19 cellular contexts compared by ENCODE assay signal in genomic region chr22:46338636-46339035, GRCh38. TPM values are rescaled to one million over a fixed set of nuclear protein-coding genes. Genes with fewer than 3 reads are reported as not detected.
A peak's percentile ranks its signal among the peaks of the same experiment; 100 is the strongest.
DNase-seq lines count a peak whose midpoint lies in the region; ATAC-seq, FAIRE-seq and TF ChIP-seq lines count a peak whose summit lies in the region.
"Had no signal": no experiment of that assay in that cellular context is flagged by ENCODE, and none has a peak within 500 bp of the region (broad histone marks: within the 10 kb centered on the region; RNA-seq: fewer than 3 reads in every experiment).

No MANE protein-coding gene starts in this region.

- H3K27me3 ChIP-seq in left ventricle myocardium inferior (ENCODE audit: low read depth) (no peaks in the 10 kb centered on the region), heart right ventricle (no peaks in the 10 kb centered on the region), Loucy (ENCODE audit: insufficient read depth, low read length, poor library complexity, severe bottlenecking) (peaks cover 4% of the 10 kb centered on the region), GM12878 (replicated peaks in 1 of 2; ENCODE audit: control insufficient read depth in 2 of 2, insufficient read depth in 2 of 2, low read length in 1 of 2) (no peaks in the 10 kb centered on the region)
- H3K27me3 ChIP-seq: MG63 had no signal

- no peaks in the 10 kb centered on the region for H3K27me3 Mint-ChIP-seq in neural crest cell (ENCODE audit: low read depth)

- H3K4me3 ChIP-seq in left ventricle myocardium inferior (no peak overlapping the region), heart right ventricle (no peak overlapping the region), Loucy (ENCODE audit: low read length, poor library complexity, severe bottlenecking) (no peak overlapping the region), GM12878 (no peak overlapping the region)
- H3K4me3 ChIP-seq: MG63 had no signal

- H3K4me1 ChIP-seq in left ventricle myocardium inferior (peaks cover 55% of the 10 kb centered on the region), heart right ventricle (peaks cover 6 to 36% (median 20%) of the 10 kb centered on the region in 9 donors), Loucy (ENCODE audit: insufficient read depth, low read length, poor library complexity, severe bottlenecking) (peaks cover 25% of the 10 kb centered on the region), GM12878 (ENCODE audit: control insufficient read depth, insufficient read depth, low read length) (peaks cover 7% of the 10 kb centered on the region; the same call in 1 of the 2 replicates)

- peak overlapping the region; percentile 97 for H3K4me2 ChIP-seq in Loucy (ENCODE audit: low read depth, low read length, poor library complexity, severe bottlenecking)
- no peak overlapping the region for H3K4me2 ChIP-seq in GM12878 (ENCODE audit: control insufficient read depth, insufficient read depth)

- peaks cover 18% of the 10 kb centered on the region for H3K4me1 Mint-ChIP-seq in neural crest cell

- H3K27ac Mint-ChIP-seq in neural crest cell (ENCODE audit: unreplicated experiment), result no peak overlapping the region

- H3K4me3 Mint-ChIP-seq in neural crest cell, result peak overlapping the region; percentile 17

- 88 to 91% methylated on average over 8 of the region's 8 CpGs for WGBS in heart right ventricle, 2 donors
- WGBS in GM12878 (ENCODE audit: insufficient coverage, insufficient replicate concordance, low lambda C conversion rate, missing lambda C conversion rate), result 99% methylated on average over 8 of the region's 8 CpGs

- BruUV-seq in GM12878 (replicated peaks; lab: Mats Ljungman, UMichigan), result TSS peak; percentile 40

- intact Hi-C loops in left ventricle myocardium inferior (cut with micrococcal nuclease) (no loop called here), heart right ventricle (cut with DNase I) (no loop called here), GM12878 (cut with micrococcal nuclease; ENCODE audit: unreplicated experiment) (no loop called here)

- no peaks in the 10 kb centered on the region for H3K9me3 Mint-ChIP-seq in neural crest cell
- H3K9me3 Mint-ChIP-seq: CD8-positive, alpha-beta T cell had no signal

- RAD21 ChIA-PET in GM12878 (lab: Charles Lee; ENCODE audit: unreplicated experiment), result no interaction called here

- peaks cover 58% of the 10 kb centered on the region for H3K36me3 ChIP-seq in left ventricle myocardium inferior
- peaks cover 0 to 64% (median 18%) of the 10 kb centered on the region in 9 donors for H3K36me3 ChIP-seq in heart right ventricle
- H3K36me3 ChIP-seq in Loucy (ENCODE audit: insufficient read depth, low read length), result peaks cover 45% of the 10 kb centered on the region; the same call in 1 of the 2 replicates
- peaks cover 8 to 35% of the 10 kb centered on the region in 2 experiments for H3K36me3 ChIP-seq in GM12878 (ENCODE audit: control insufficient read depth in 2 of 2, insufficient read depth in 2 of 2, low read length in 1 of 2)

- POLR2A ChIA-PET in GM12878 (lab: Charles Lee), result no interaction called here

- TF ChIP-seq RAD21 in GM12878 (IDR thresholded peaks at IDR 0.05; ENCODE audit: insufficient read depth, low read depth, low read length), result no peak

- H3K9me3 ChIP-seq in left ventricle myocardium inferior (replicated peaks), result no peaks in the 10 kb centered on the region
- H3K9me3 ChIP-seq in heart right ventricle, result no peaks in the 10 kb centered on the region
- H3K9me3 ChIP-seq in Loucy (ENCODE audit: insufficient read depth, low read depth, low read length), result no peaks in the 10 kb centered on the region
- H3K9me3 ChIP-seq in GM12878 (replicated peaks; ENCODE audit: control insufficient read depth, insufficient read depth, low read length), result no peaks in the 10 kb centered on the region
- H3K9me3 ChIP-seq: MG63 had no signal

- CTCF ChIA-PET in GM12878 (lab: Yijun Ruan, JAX), result no interaction called here

- H4K20me1 ChIP-seq in Loucy (ENCODE audit: insufficient read depth, low read length, poor library complexity, severe bottlenecking) (peaks cover 18% of the 10 kb centered on the region), GM12878 (ENCODE audit: control insufficient read depth, insufficient read depth) (no peaks in the 10 kb centered on the region)

- in situ Hi-C loops in GM12878 (cut with MboI), result no loop called here

- no peak for FAIRE-seq in GM12878 (lab: Jason Lieb, UNC)

- H3K27ac ChIP-seq in left ventricle myocardium inferior (replicated peaks) (no peak overlapping the region), heart right ventricle (no peak overlapping the region), GM12878 (ENCODE audit: control insufficient read depth, insufficient read depth) (no peak overlapping the region)

- H3K9ac ChIP-seq in Loucy (ENCODE audit: low read depth, low read length, poor library complexity, severe bottlenecking), result no peak overlapping the region
- H3K9ac ChIP-seq in GM12878 (ENCODE audit: control insufficient read depth, insufficient read depth, low read length), result no peak overlapping the region

- no peak for TF ChIP-seq CTCF in left ventricle myocardium inferior (IDR thresholded peaks at IDR 0.05; ENCODE audit: borderline replicate concordance)
- TF ChIP-seq CTCF in heart right ventricle (IDR thresholded peaks at IDR 0.05), result no peak
- TF ChIP-seq CTCF in Loucy (conservative IDR thresholded peaks at IDR 0.05; ENCODE audit: low read length), result no peak
- no peak for TF ChIP-seq CTCF in GM12878 (IDR thresholded peaks at IDR 0.05 in 2 of 3, conservative IDR thresholded peaks at IDR 0.05 in 1 of 3; ENCODE audit: control insufficient read depth in 2 of 3, extremely low read depth in 1 of 3, insufficient read depth in 1 of 3, low read depth in 3 of 3, low read length in 3 of 3)
- no peak for TF ChIP-seq CTCF in neural crest cell (conservative IDR thresholded peaks at IDR 0.05)

- no peaks in the 10 kb centered on the region for H3K9me2 ChIP-seq in Loucy (replicated peaks; ENCODE audit: low read depth, low read length)

- ATAC-seq in heart right ventricle (no peak), GM12878 (no peak), GM21360 (IDR thresholded peaks at IDR 0.05; ENCODE audit: unreplicated experiment) (no peak)
- ATAC-seq: CD8-positive, alpha-beta T cell had no signal

- SMC1A ChIA-PET in GM12878 (lab: Charles Lee; ENCODE audit: uncharacterized antibody, unreplicated experiment), result interaction anchor here (1.0 kb wide), 1 partner anchor 11 kb away, joined by 3 read pairs; no protein-coding TSS in a partner anchor

- H3K36me3 Mint-ChIP-seq in neural crest cell (ENCODE audit: low read depth), result peaks cover 11% of the 10 kb centered on the region

- H3F3A ChIP-seq in Loucy (ENCODE audit: low read depth), result peaks cover 4% of the 10 kb centered on the region

- no peak for TF ChIP-seq POLR2A in GM12878 (IDR thresholded peaks at IDR 0.05; ENCODE audit: low read depth, low read length)

- H3K79me2 ChIP-seq in Loucy (ENCODE audit: insufficient read depth, low read length) (peaks cover 63% of the 10 kb centered on the region), GM12878 (ENCODE audit: control insufficient read depth, insufficient read depth, low read length) (peaks cover 31% of the 10 kb centered on the region)

- TF ChIP-seq EP300 in GM12878 (IDR thresholded peaks at IDR 0.05; ENCODE audit: borderline replicate concordance in 1 of 2, control insufficient read depth in 1 of 2, low read depth in 2 of 2, low read length in 2 of 2), result no peak

- DNase-seq in left ventricle myocardium inferior (peak; percentile 1), heart right ventricle (no peak), GM12878 (ENCODE audit: low read depth, low spot score) (no peak), neural crest cell (ENCODE audit: low read depth, low spot score) (no peak), NCI-H1436 (lab: John Stamatoyannopoulos, UW) (no peak), SKM-1 (lab: John Stamatoyannopoulos, UW; ENCODE audit: unreplicated experiment) (no peak)
- DNase-seq: AML-193; CD8-positive, alpha-beta T cell; DND-41; GF-D8; GOT3; KG1; MG63; NCI-H1092 treated with DMSO at 0.1 percent for 48 hours; NCI-H187 treated with DMSO at 0.1 percent for 48 hours; NCI-H2171 treated with DMSO at 0.1 percent for 48 hours; NCI-H510A had no signal

- H2AFZ ChIP-seq in Loucy (ENCODE audit: low read length), result no peak overlapping the region
- no peak overlapping the region for H2AFZ ChIP-seq in GM12878 (ENCODE audit: control insufficient read depth, low read depth, low read length)

RNA-seq across cellular contexts. Expression of gene TRMU, which starts 3.1 kb away (rescaled TPM):
- total RNA-seq in left ventricle myocardium inferior, result 42.0 TPM
- total RNA-seq in heart right ventricle, result 10 to 100 TPM; 22.1 to 54.1 (median 26.5) TPM
- 10 to 100 TPM; 44.0 to 80.5 TPM for polyA plus RNA-seq in heart right ventricle
- 189 and 218 TPM in 2 replicates for total RNA-seq in GM12878 (2013; cell fraction: nucleolus; rRNA removed)
- 47.5 and 48.0 TPM in 2 replicates for total RNA-seq in GM12878 (2014; rRNA removed)
- 26.1 and 29.6 TPM in 2 replicates for total RNA-seq in GM12878 (2014; rRNA removed; fragmentation: Illumina TruSeq; extraction: Trizol)
- total RNA-seq in GM12878 (2021), result 54.5 and 57.0 TPM in 2 replicates
- polyA plus RNA-seq in GM12878 (2011; ENCODE audit: low read depth), result 18.3 TPM
- polyA plus RNA-seq in GM12878 (2011; rRNA removed), result 33.4 and 40.0 TPM in 2 replicates
- polyA plus RNA-seq in GM12878 (2011; cell fraction: cytosol; rRNA removed), result 39.1 and 46.8 TPM in 2 replicates
- 219 and 267 TPM in 2 replicates for polyA plus RNA-seq in GM12878 (2011; cell fraction: nucleus; rRNA removed)
- 35.4 and 37.9 TPM in 2 replicates for polyA plus RNA-seq in GM12878 (2012)
- 25.8 and 34.8 TPM in 2 replicates for polyA plus RNA-seq in GM12878 (2014; fragmentation: Illumina TruSeq; extraction: Trizol)
- 1 to 10 TPM; 3.5 to 5.8 TPM for polyA plus RNA-seq in GM12878 (2014; fragmentation: Nextera tagmentation; extraction: Ambion mirVana)
- 56.0 and 66.7 TPM in 2 replicates for polyA plus RNA-seq in GM12878 (2014; rRNA removed)
- 10 to 100 TPM; 49.4 to 54.4 TPM for polyA plus RNA-seq in GM12878 (2016; fragmentation: Nextera tagmentation; extraction: Ambion mirVana)
- polyA minus RNA-seq in GM12878 (2011; rRNA and poly(A)+ RNA removed), result 34.3 and 45.9 TPM in 2 replicates
- polyA minus RNA-seq in GM12878 (2011; cell fraction: cytosol; rRNA and poly(A)+ RNA removed), result 10.3 and 13.0 TPM in 2 replicates
- polyA minus RNA-seq in GM12878 (2011; cell fraction: nucleus; rRNA and poly(A)+ RNA removed), result 113 and 177 TPM in 2 replicates
- 86.4 and 87.0 TPM in 2 replicates for total RNA-seq in neural crest cell

RNA-seq across cellular contexts. Expression of gene GTSE1, which starts 42.0 kb away (rescaled TPM):
- 0.25 TPM for total RNA-seq in left ventricle myocardium inferior
- total RNA-seq in heart right ventricle, result 1 to 10 TPM in 2 of 10 donors, under 1 TPM in 8; 0.17 to 4.7 (median 0.37) TPM
- polyA plus RNA-seq in heart right ventricle, result under 1 TPM; 0.29 to 0.33 TPM
- total RNA-seq in GM12878 (2013; cell fraction: nucleolus; rRNA removed), result 24.9 and 27.6 TPM in 2 replicates
- 25.9 and 27.4 TPM in 2 replicates for total RNA-seq in GM12878 (2014; rRNA removed)
- total RNA-seq in GM12878 (2014; rRNA removed; fragmentation: Illumina TruSeq; extraction: Trizol), result 21.8 and 23.3 TPM in 2 replicates
- total RNA-seq in GM12878 (2021), result 43.9 and 46.2 TPM in 2 replicates
- polyA plus RNA-seq in GM12878 (2011; ENCODE audit: low read depth), result 9.6 TPM
- polyA plus RNA-seq in GM12878 (2011; rRNA removed), result 15.9 and 21.6 TPM in 2 replicates
- polyA plus RNA-seq in GM12878 (2011; cell fraction: cytosol; rRNA removed), result 25.5 and 28.6 TPM in 2 replicates
- polyA plus RNA-seq in GM12878 (2011; cell fraction: nucleus; rRNA removed), result 32.2 and 57.3 TPM in 2 replicates
- 17.0 and 17.2 TPM in 2 replicates for polyA plus RNA-seq in GM12878 (2012)
- polyA plus RNA-seq in GM12878 (2014; fragmentation: Illumina TruSeq; extraction: Trizol), result 30.8 and 37.1 TPM in 2 replicates
- polyA plus RNA-seq in GM12878 (2014; fragmentation: Nextera tagmentation; extraction: Ambion mirVana), result 1 to 10 TPM; 6.6 to 10.0 TPM
- polyA plus RNA-seq in GM12878 (2014; rRNA removed), result 43.0 and 45.2 TPM in 2 replicates
- 10 to 100 TPM; 43.9 to 44.5 TPM for polyA plus RNA-seq in GM12878 (2016; fragmentation: Nextera tagmentation; extraction: Ambion mirVana)
- 11.3 and 18.4 TPM in 2 replicates for polyA minus RNA-seq in GM12878 (2011; rRNA and poly(A)+ RNA removed)
- polyA minus RNA-seq in GM12878 (2011; cell fraction: cytosol; rRNA and poly(A)+ RNA removed), result 15.4 and 17.2 TPM in 2 replicates
- 9.9 and 17.7 TPM in 2 replicates for polyA minus RNA-seq in GM12878 (2011; cell fraction: nucleus; rRNA and poly(A)+ RNA removed)
- total RNA-seq in neural crest cell, result 67.6 and 69.2 TPM in 2 replicates

Comparison
In these comparisons a context has a peak if more than half of its experiments do, and no peak if none do; other contexts are left out.
1. RNA of gene GTSE1, which starts 42.0 kb away (total RNA-seq): 67.6 to 69.2 TPM in neural crest cell and 21.8 to 46.2 TPM in GM12878; 0.17 to 4.7 TPM in heart right ventricle and 0.25 TPM in left ventricle myocardium inferior (single experiment); every median in the first group is over 4 times any median in the second.